Comparison of ENCODE assay signal across 8 cellular contexts in genomic region chr3:171458857-171459129, GRCh38. TPM values are rescaled to one million over a fixed set of nuclear protein-coding genes. Genes with fewer than 3 reads are reported as not detected.
DNase-seq lines count a peak whose midpoint lies in the region; ATAC-seq and TF ChIP-seq lines count a peak whose summit lies in the region.

No MANE protein-coding gene starts in this region.

- no peak overlapping the region for H3K27ac ChIP-seq in SJCRH30

- ATAC-seq in GM18868 (IDR thresholded peaks at IDR 0.05; ENCODE audit: unreplicated experiment) (no peak), GM19328 (IDR thresholded peaks at IDR 0.05; ENCODE audit: unreplicated experiment) (no peak)

- no peak for TF ChIP-seq CTCF in foreskin fibroblast (IDR thresholded peaks at IDR 0.05; ENCODE audit: low read depth, low read length)

- no peak for TF ChIP-seq POLR2A in erythroblast (IDR thresholded peaks at IDR 0.05; ENCODE audit: low read length)

- no peaks in the 10 kb centered on the region for H3K9me3 ChIP-seq in SJCRH30 (replicated peaks)

- H3K27me3 ChIP-seq in SJCRH30, result no peaks in the 10 kb centered on the region

- no peaks in the 10 kb centered on the region; the same call in 1 of the 2 replicates for H3K4me1 ChIP-seq in SJCRH30

- DNase-seq in ELF-1 (ENCODE audit: low read depth, low spot score) (peak; percentile 40), SJCRH30 (no peak), foreskin fibroblast (no peak), putamen (ENCODE audit: low spot score) (peak; percentile 42), erythroblast (lab: John Stamatoyannopoulos, UW) (no peak), NCI-H146 (lab: John Stamatoyannopoulos, UW) (no peak)

- H3K36me3 ChIP-seq in SJCRH30, result no peaks in the 10 kb centered on the region

- peak overlapping the region; percentile 70 for H3K4me3 ChIP-seq in SJCRH30
- H3K4me3 ChIP-seq in foreskin fibroblast (ENCODE audit: low read depth in 1 of 2, low read length in 2 of 2), result peak overlapping the region; percentile 83 to 94

RNA-seq across cellular contexts. Expression of gene TNIK, which starts 1.4 kb away (rescaled TPM):
- total RNA-seq in SJCRH30 (2014; rRNA removed; shearing (Covaris generic)), result 12.9 and 14.8 TPM in 2 replicates

Comparison
In these comparisons a context has a peak if more than half of its experiments do, and no peak if none do; other contexts are left out.
1. DNase-seq: peak in ELF-1 (single experiment) and putamen (single experiment); none in SJCRH30 (0 of 2), foreskin fibroblast (0 of 2), erythroblast (0 of 2) and NCI-H146 (single experiment).